In the genomic region with DNA sequence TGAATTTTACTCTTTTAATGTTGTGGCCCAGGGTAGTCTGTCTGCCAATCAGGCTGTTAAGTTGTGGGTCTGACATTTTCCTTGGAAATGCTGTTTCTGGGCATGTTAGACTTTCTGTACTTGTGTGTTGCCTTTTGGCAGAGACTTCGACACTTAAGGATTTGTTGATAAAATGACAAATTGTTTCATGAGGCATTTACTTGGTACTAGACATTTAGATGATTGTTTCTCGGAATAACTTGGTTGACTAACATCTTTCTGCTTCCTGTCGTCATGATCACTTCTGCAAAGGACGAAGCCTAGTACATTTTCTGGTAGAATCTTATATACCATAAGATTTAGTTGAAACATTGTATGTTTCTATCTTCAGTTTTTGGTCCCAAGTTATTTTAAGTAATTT, we compare ENCODE assay signal across 11 cellular contexts.
"Had no signal": no experiment of that assay in that cellular context is flagged by ENCODE, and none has a peak within 500 bp of the region (broad histone marks: within the 10 kb centered on the region; RNA-seq: fewer than 3 reads in every experiment).

No MANE protein-coding gene starts in this region.

- DNase-seq: activated CD4-positive, alpha-beta T cell treated with anti-CD3 and anti-CD28 coated beads for 4 hours; activated naive CD4-positive, alpha-beta T cell treated with Interleukin-2 at 50 U/mL for 16 hours; activated naive CD8-positive, alpha-beta T cell treated with anti-CD3 and anti-CD28 coated beads, Interleukin-2, amount 50 U/mL, for 24 hours; effector memory CD8-positive, alpha-beta T cell; stimulated activated CD4-positive, alpha-beta T cell treated with anti-CD3 and anti-CD28 coated beads, Interleukin-4, amount 100 ng/mL, for 4 hours; trophoblast cell had no signal

- H2AFZ ChIP-seq: parathyroid adenoma had no signal

- H3K27me3 ChIP-seq: cardiac muscle cell, SJSA1 had no signal

- H3K9me3 ChIP-seq: SJSA1 had no signal

- H3K27ac ChIP-seq: cardiac muscle cell, epithelial cell of prostate, parathyroid adenoma, SJSA1 had no signal

- H3K4me3 ChIP-seq: cardiac muscle cell, SJSA1, skin epidermis had no signal

- H3K36me3 ChIP-seq: cardiac muscle cell had no signal
